In genomic region chr14:69400154-69400553, GRCh38 we compare ENCODE assay signal across 1 cellular context.
TF ChIP-seq lines count a peak whose summit lies in the region.

No MANE protein-coding gene starts in this region.

TF ChIP-seq in IMR-90, 13 proteins besides CTCF, POLR2A, EP300 and RAD21:
- no peak for TF ChIP-seq CEBPB (IDR thresholded peaks at IDR 0.05; ENCODE audit: low read depth, low read length)
- no peak for TF ChIP-seq BHLHE40 (IDR thresholded peaks at IDR 0.05; ENCODE audit: low read depth, low read length)
- no peak for TF ChIP-seq CHD1 (IDR thresholded peaks at IDR 0.05; ENCODE audit: low read depth, low read length)
- no peak for TF ChIP-seq ELK1 (IDR thresholded peaks at IDR 0.05; ENCODE audit: borderline replicate concordance, low read depth, low read length)
- TF ChIP-seq NFE2L2 (IDR thresholded peaks at IDR 0.05; ENCODE audit: low read depth, low read length), result no peak
TF ChIP-seq in IMR-90: peak in this region for 0.
